In genomic region chr20:63896136-63896890, GRCh38 we compare ENCODE assay signal across 8 cellular contexts. TPM values are rescaled to one million over a fixed set of nuclear protein-coding genes. Genes with fewer than 3 reads are reported as not detected.
DNase-seq lines count a peak whose midpoint lies in the region; ATAC-seq and TF ChIP-seq lines count a peak whose summit lies in the region.

No MANE protein-coding gene starts in this region.

- H3K27me3 ChIP-seq in Loucy (ENCODE audit: insufficient read depth, low read length, poor library complexity, severe bottlenecking): no peaks in the 10 kb centered on the region
- H3K27me3 ChIP-seq in dorsolateral prefrontal cortex: no peaks in the 10 kb centered on the region
- no peaks in the 10 kb centered on the region for H3K27me3 ChIP-seq in right lobe of liver

- peak overlapping the region; percentile 85 for H3K9ac ChIP-seq in Loucy (ENCODE audit: low read depth, low read length, poor library complexity, severe bottlenecking)

- no peak overlapping the region for H2AFZ ChIP-seq in Loucy (ENCODE audit: low read length)

- H3K4me1 ChIP-seq in Loucy (ENCODE audit: insufficient read depth, low read length, poor library complexity, severe bottlenecking) (peaks cover 27% of the 10 kb centered on the region), right lobe of liver (peaks cover 0 to 37% (median 9%) of the 10 kb centered on the region in 4 donors)

- peaks cover 12% of the 10 kb centered on the region; the same call in 1 of the 2 replicates for H3F3A ChIP-seq in Loucy (ENCODE audit: low read depth)

- H3K27ac ChIP-seq in dorsolateral prefrontal cortex (peak overlapping the region in 47 of 59 donors; percentile 2 to 87 (median 56)), right lobe of liver (peak overlapping the region; percentile 55 to 84 (median 77))

- peak; percentile 75 for DNase-seq in NCI-H510A treated with DMSO at 0.1 percent for 48 hours (lab: John Stamatoyannopoulos, UW)
- DNase-seq in NCI-H510A (lab: John Stamatoyannopoulos, UW): no peak
- DNase-seq in T-helper 2 cell treated with Interferon-gamma antibody and Interleukin-4, amounts not matched to agents 5 μg/mL and 100 μg/mL, for 36 hours (ENCODE audit: low spot score): peak; percentile 25
- DNase-seq in dorsolateral prefrontal cortex: peak in 5 of 10 donors; percentile 21 to 65 (median 54)
- DNase-seq in right lobe of liver: peak; percentile 63 to 80 (median 79)
- DNase-seq in stimulated activated naive CD8-positive, alpha-beta T cell treated with anti-CD3 and anti-CD28 coated beads, Interleukin-15, amount 100 ng/mL, for 72 hours: peak in 1 of 2 donors; percentile 34

- peaks cover 5% of the 10 kb centered on the region; the same call in 1 of the 2 replicates for H3K36me3 ChIP-seq in Loucy (ENCODE audit: insufficient read depth, low read length)
- H3K36me3 ChIP-seq in right lobe of liver: peaks cover 0 to 3% (median 0%) of the 10 kb centered on the region in 4 donors

- intact Hi-C loops in dorsolateral prefrontal cortex (cut with DNase I): loop anchor here (5.0 to 10.0 kb wide), 2 partner anchors 61 to 168 kb away; partner anchors contain the start of genes TCEA2 (in 1 of the 2) and UCKL1 (in 1 of the 2)
- intact Hi-C loops in right lobe of liver (cut with DNase I): no loop called here

- H3K9me3 Mint-ChIP-seq in T-helper 2 cell treated with Interferon-gamma antibody and Interleukin-4, amounts not matched to agents 5 μg/mL and 100 μg/mL, for 36 hours: no peaks in the 10 kb centered on the region
- H3K9me3 Mint-ChIP-seq in stimulated activated naive CD8-positive, alpha-beta T cell treated with anti-CD3 and anti-CD28 coated beads, Interleukin-15, amount 100 ng/mL, for 72 hours: no peaks in the 10 kb centered on the region

- peaks cover 39% of the 10 kb centered on the region for H3K4me1 Mint-ChIP-seq in T-helper 2 cell treated with Interferon-gamma antibody and Interleukin-4, amounts not matched to agents 5 μg/mL and 100 μg/mL, for 36 hours (ENCODE audit: low read depth)
- peaks cover 53% of the 10 kb centered on the region for H3K4me1 Mint-ChIP-seq in stimulated activated naive CD8-positive, alpha-beta T cell treated with anti-CD3 and anti-CD28 coated beads, Interleukin-15, amount 100 ng/mL, for 72 hours

- H4K20me1 ChIP-seq in Loucy (ENCODE audit: insufficient read depth, low read length, poor library complexity, severe bottlenecking): peaks cover 45% of the 10 kb centered on the region

- H3K4me3 ChIP-seq in Loucy (ENCODE audit: low read length, poor library complexity, severe bottlenecking): peak overlapping the region; percentile 85
- peak overlapping the region; percentile 41 to 88 (median 69) for H3K4me3 ChIP-seq in dorsolateral prefrontal cortex
- H3K4me3 ChIP-seq in right lobe of liver: peak overlapping the region; percentile 56 to 67 (median 56)

- peak overlapping the region; percentile 93 for H3K4me3 Mint-ChIP-seq in T-helper 2 cell treated with Interferon-gamma antibody and Interleukin-4, amounts not matched to agents 5 μg/mL and 100 μg/mL, for 36 hours
- peak overlapping the region; percentile 87 to 92 for H3K4me3 Mint-ChIP-seq in stimulated activated naive CD8-positive, alpha-beta T cell treated with anti-CD3 and anti-CD28 coated beads, Interleukin-15, amount 100 ng/mL, for 72 hours

- H3K9me3 ChIP-seq in Loucy (ENCODE audit: insufficient read depth, low read depth, low read length) (no peaks in the 10 kb centered on the region), right lobe of liver (no peaks in the 10 kb centered on the region)

- peak overlapping the region; percentile 94 for H3K27ac Mint-ChIP-seq in T-helper 2 cell treated with Interferon-gamma antibody and Interleukin-4, amounts not matched to agents 5 μg/mL and 100 μg/mL, for 36 hours
- H3K27ac Mint-ChIP-seq in stimulated activated naive CD8-positive, alpha-beta T cell treated with anti-CD3 and anti-CD28 coated beads, Interleukin-15, amount 100 ng/mL, for 72 hours: peak overlapping the region; percentile 92 to 95

- no peaks in the 10 kb centered on the region for H3K27me3 Mint-ChIP-seq in T-helper 2 cell treated with Interferon-gamma antibody and Interleukin-4, amounts not matched to agents 5 μg/mL and 100 μg/mL, for 36 hours (ENCODE audit: low read depth)
- H3K27me3 Mint-ChIP-seq in stimulated activated naive CD8-positive, alpha-beta T cell treated with anti-CD3 and anti-CD28 coated beads, Interleukin-15, amount 100 ng/mL, for 72 hours: no peaks in the 10 kb centered on the region

- TF ChIP-seq CTCF in Loucy (conservative IDR thresholded peaks at IDR 0.05; ENCODE audit: low read length) (no peak), dorsolateral prefrontal cortex (IDR thresholded peaks at IDR 0.05 in 54 of 56, conservative IDR thresholded peaks at IDR 0.05 in 2 of 56; ENCODE audit: low read depth in 1 of 56, partially characterized antibody in 56 of 56) (no peak), right lobe of liver (IDR thresholded peaks at IDR 0.05) (no peak)

- 2% methylated on average over 15 of the region's 15 CpGs for WGBS in right lobe of liver (ENCODE audit: insufficient coverage, low coverage, low lambda C conversion rate, missing lambda C conversion rate)

- peak overlapping the region; percentile 90 for H3K4me2 ChIP-seq in Loucy (ENCODE audit: low read depth, low read length, poor library complexity, severe bottlenecking)

- no peak for TF ChIP-seq POLR2A in right lobe of liver (IDR thresholded peaks at IDR 0.05)

- no peaks in the 10 kb centered on the region for H3K9me2 ChIP-seq in Loucy (replicated peaks; ENCODE audit: low read depth, low read length)

- peaks cover 28% of the 10 kb centered on the region for H3K36me3 Mint-ChIP-seq in T-helper 2 cell treated with Interferon-gamma antibody and Interleukin-4, amounts not matched to agents 5 μg/mL and 100 μg/mL, for 36 hours (ENCODE audit: low read depth)

- H3K79me2 ChIP-seq in Loucy (ENCODE audit: insufficient read depth, low read length): peaks cover 60% of the 10 kb centered on the region

- ATAC-seq in right lobe of liver (peak; percentile 41 to 55 (median 46)), GM19035 (IDR thresholded peaks at IDR 0.05; ENCODE audit: unreplicated experiment) (no peak)
- ATAC-seq in stimulated activated naive CD8-positive, alpha-beta T cell treated with anti-CD3 and anti-CD28 coated beads, Interleukin-15, amount 100 ng/mL, for 72 hours: peak; percentile 36

RNA-seq across cellular contexts. Expression of gene DNAJC5, which starts 1.4 kb away (rescaled TPM):
- 100 to 1,000 TPM in 117 of 120 experiments, 10 to 100 TPM in 3; 69.5 to 175 (median 137) TPM for total RNA-seq in dorsolateral prefrontal cortex
- total RNA-seq in right lobe of liver: 10 to 100 TPM; 10.7 to 26.0 (median 15.1) TPM

RNA-seq across cellular contexts. Expression of gene TPD52L2, which starts 31.2 kb away (rescaled TPM):
- total RNA-seq in dorsolateral prefrontal cortex: 100 to 1,000 TPM in 4 of 120 experiments, 10 to 100 TPM in 116; 61.5 to 125 (median 76.3) TPM
- total RNA-seq in right lobe of liver: 10 to 100 TPM; 20.1 to 46.8 (median 30.5) TPM

RNA-seq across cellular contexts. Expression of gene ABHD16B, which starts 35.0 kb away (rescaled TPM):
- total RNA-seq in dorsolateral prefrontal cortex (under 1 TPM in 1 of 120 experiments, not detected in 119; 0.35 TPM), right lobe of liver (not detected)

RNA-seq across cellular contexts. Expression of gene UCKL1, which starts 59.9 kb away (rescaled TPM):
- total RNA-seq in dorsolateral prefrontal cortex (10 to 100 TPM; 22.1 to 74.1 (median 40.8) TPM), right lobe of liver (10 to 100 TPM; 13.1 to 28.5 (median 16.9) TPM)

Comparison
In these comparisons a context has a peak if more than half of its experiments do, and no peak if none do; other contexts are left out.
1. intact Hi-C loops: an anchor here in dorsolateral prefrontal cortex (5.0 to 10.0 kb wide); none called in right lobe of liver.